8 cellular contexts compared by ENCODE assay signal in genomic region chr17:21252289-21252874, GRCh38. TPM values are rescaled to one million over a fixed set of nuclear protein-coding genes. Genes with fewer than 3 reads are reported as not detected.
DNase-seq lines count a peak whose midpoint lies in the region; ATAC-seq and TF ChIP-seq lines count a peak whose summit lies in the region.

No MANE protein-coding gene starts in this region.

- 9 to 11% methylated on average over 13 to 16 of the region's 16 CpGs for WGBS in body of pancreas, 2 donors

- intact Hi-C loops in body of pancreas (cut with DNase I): no loop called here

- H3K4me1 ChIP-seq in body of pancreas: peaks cover 23% of the 10 kb centered on the region
- H3K4me1 ChIP-seq in mucosa of stomach (ENCODE audit: control insufficient read depth, insufficient read depth, low read length): peaks cover 12% of the 10 kb centered on the region

- ATAC-seq in HG03039 (IDR thresholded peaks at IDR 0.05; ENCODE audit: unreplicated experiment): peak; percentile 8
- ATAC-seq in body of pancreas: no peak
- ATAC-seq in HG03571 (IDR thresholded peaks at IDR 0.05; ENCODE audit: unreplicated experiment): no peak
- no peak for ATAC-seq in GM19324 (IDR thresholded peaks at IDR 0.05; ENCODE audit: low FRiP score, unreplicated experiment)
- no peak for ATAC-seq in HG03469 (IDR thresholded peaks at IDR 0.05; ENCODE audit: unreplicated experiment)
- no peak for ATAC-seq in GM19328 (IDR thresholded peaks at IDR 0.05; ENCODE audit: unreplicated experiment)

- POLR2A ChIA-PET in AG04449 (lab: Yijun Ruan, JAX): no interaction called here

- H3K27ac ChIP-seq in body of pancreas: peak overlapping the region in 3 of 4 donors; percentile 63 to 76 (median 68)

- no peaks in the 10 kb centered on the region for H3K27me3 ChIP-seq in body of pancreas
- no peaks in the 10 kb centered on the region for H3K27me3 ChIP-seq in mucosa of stomach (ENCODE audit: control insufficient read depth, insufficient read depth, low read length)

- H3K9ac ChIP-seq in mucosa of stomach (ENCODE audit: low read length): peak overlapping the region; percentile 64

- no peak for DNase-seq in AG04449 (ENCODE audit: low read depth, low spot score)
- DNase-seq in body of pancreas: no peak

- no peak for TF ChIP-seq CTCF in AG04449 (IDR thresholded peaks at IDR 0.05; ENCODE audit: insufficient read depth, low read length, missing control alignments)
- no peak for TF ChIP-seq CTCF in body of pancreas (IDR thresholded peaks at IDR 0.05)

- no peaks in the 10 kb centered on the region for H3K9me3 ChIP-seq in body of pancreas
- H3K9me3 ChIP-seq in mucosa of stomach (ENCODE audit: control insufficient read depth, low read length): no peaks in the 10 kb centered on the region

- H3K4me3 ChIP-seq in AG04449 (ENCODE audit: low read depth, low read length) (peak overlapping the region; percentile 59), body of pancreas (peak overlapping the region in 1 of 2 donors; percentile 37), mucosa of stomach (ENCODE audit: low read length) (peak overlapping the region; percentile 32)

- CTCF ChIA-PET in AG04449 (lab: Yijun Ruan, JAX): interaction anchor here (2.3 to 4.1 kb wide), 2 partner anchors 27 to 123 kb away, joined by 10 to 26 read pairs; no protein-coding TSS in a partner anchor

- no peak for TF ChIP-seq POLR2A in body of pancreas (IDR thresholded peaks at IDR 0.05)

- H3K36me3 ChIP-seq in body of pancreas (replicated peaks in 1 of 2; ENCODE audit: insufficient read depth in 1 of 2, low read depth in 2 of 2): no peaks in the 10 kb centered on the region
- H3K36me3 ChIP-seq in mucosa of stomach (ENCODE audit: control insufficient read depth, insufficient read depth, low read length): no peaks in the 10 kb centered on the region

RNA-seq across cellular contexts. Expression of gene NATD1, which starts 0.8 kb away (rescaled TPM):
- 1 to 10 TPM; 2.6 to 7.0 TPM for total RNA-seq in body of pancreas

RNA-seq across cellular contexts. Expression of gene MAP2K3, which starts 32.1 kb away (rescaled TPM):
- 10 to 100 TPM; 15.3 to 48.1 TPM for total RNA-seq in body of pancreas

RNA-seq across cellular contexts. Expression of gene TMEM11, which starts 38.4 kb away (rescaled TPM):
- 10 to 100 TPM in 1 of 2 donors, 1 to 10 TPM in 1; 7.0 to 22.4 TPM for total RNA-seq in body of pancreas
